Comparison of ENCODE assay signal across 24 cellular contexts in genomic region chr21:45825209-45825602, GRCh38.
DNase-seq lines count a peak whose midpoint lies in the region; ATAC-seq and TF ChIP-seq lines count a peak whose summit lies in the region.
"Had no signal": no experiment of that assay in that cellular context is flagged by ENCODE, and none has a peak within 500 bp of the region (broad histone marks: within the 10 kb centered on the region; RNA-seq: fewer than 3 reads in every experiment).

No MANE protein-coding gene starts in this region.

- intact Hi-C loops in Right ventricle myocardium inferior (cut with DNase I) = loop anchor here (10.0 kb wide), 1 partner anchor 90 kb away; no protein-coding TSS in a partner anchor
- intact Hi-C loops in Right ventricle myocardium superior (cut with DNase I) = loop anchor here (10.0 kb wide), 1 partner anchor 360 kb away; no protein-coding TSS in a partner anchor
- intact Hi-C loops in sigmoid colon (cut with DNase I) = loop anchor here (10.0 kb wide), 1 partner anchor 540 kb away; the partner anchor contains the start of gene POFUT2

- H3K36me3 ChIP-seq in sigmoid colon = no peaks in the 10 kb centered on the region
- no peaks in the 10 kb centered on the region for H3K36me3 ChIP-seq in H7 (replicated peaks; ENCODE audit: control insufficient read depth, insufficient read depth, low read length)
- no peaks in the 10 kb centered on the region for H3K36me3 ChIP-seq in WERI-Rb-1
- H3K36me3 ChIP-seq: HAP-1 had no signal

- no peaks in the 10 kb centered on the region for H3K9me3 ChIP-seq in sigmoid colon
- no peaks in the 10 kb centered on the region for H3K9me3 ChIP-seq in WERI-Rb-1 (ENCODE audit: severe bottlenecking)
- H3K9me3 ChIP-seq: HAP-1 had no signal

- no peak for TF ChIP-seq POLR2A in sigmoid colon (IDR thresholded peaks at IDR 0.05)
- no peak for TF ChIP-seq POLR2A in erythroblast (IDR thresholded peaks at IDR 0.05; ENCODE audit: low read length)

- no peak overlapping the region for H3K27ac ChIP-seq in sigmoid colon
- no peak overlapping the region for H3K27ac ChIP-seq in WERI-Rb-1
- H3K27ac ChIP-seq: GM23248 had no signal

- no peak for TF ChIP-seq EP300 in sigmoid colon (IDR thresholded peaks at IDR 0.05)

- no peak overlapping the region for H3K4me3 ChIP-seq in sigmoid colon
- H3K4me3 ChIP-seq in H7 (ENCODE audit: insufficient read depth, low read depth, low read length) = no peak overlapping the region
- H3K4me3 ChIP-seq in WERI-Rb-1 (ENCODE audit: low read depth, low read length) = no peak overlapping the region
- H3K4me3 ChIP-seq: GM23248, HAP-1, K562 had no signal

- H3K27me3 ChIP-seq in sigmoid colon = peaks cover 0 to 4% (median 0%) of the 10 kb centered on the region in 3 donors
- H3K27me3 ChIP-seq in H7 (ENCODE audit: control insufficient read depth, insufficient read depth, low read length) = no peaks in the 10 kb centered on the region
- H3K27me3 ChIP-seq in WERI-Rb-1 (ENCODE audit: insufficient read depth, low read depth, severe bottlenecking) = no peaks in the 10 kb centered on the region

- ATAC-seq in Right ventricle myocardium inferior = no peak
- ATAC-seq in Right ventricle myocardium superior (ENCODE audit: poor library complexity) = no peak
- ATAC-seq: K562 had no signal

- DNase-seq in Right ventricle myocardium inferior (ENCODE audit: missing footprints) = peak; percentile 60
- no peak for DNase-seq in Right ventricle myocardium superior
- DNase-seq in islet precursor cell = peak; percentile 49
- peak; percentile 51 for DNase-seq in sigmoid colon
- DNase-seq in H7 = no peak
- no peak for DNase-seq in erythroblast (lab: John Stamatoyannopoulos, UW)
- no peak for DNase-seq in NCI-H446 treated with DMSO at 0.1 percent for 48 hours (lab: John Stamatoyannopoulos, UW)
- no peak for DNase-seq in WERI-Rb-1
- DNase-seq: CD4-positive, alpha-beta memory T cell; COR-L47; DMS53; GM23248; HFFc6; Kasumi-1; NCI-H1092 treated with DMSO at 0.1 percent for 48 hours; NCI-H1436; NCI-H187 treated with DMSO at 0.1 percent for 48 hours; NCI-H2171 treated with DMSO at 0.1 percent for 48 hours; NCI-H345; NCI-H524 treated with DMSO at 0.1 percent for 48 hours; NCI-H774; SHP77 had no signal

- 73 to 78% methylated on average over 12 of the region's 12 CpGs for WGBS in sigmoid colon, 2 donors

- H3K4me1 ChIP-seq in sigmoid colon = peaks cover 0 to 4% (median 2%) of the 10 kb centered on the region in 4 donors

- TF ChIP-seq CTCF in sigmoid colon (IDR thresholded peaks at IDR 0.05) (no peak), WERI-Rb-1 (IDR thresholded peaks at IDR 0.05; ENCODE audit: low read depth, low read length) (no peak)

Comparison
In these comparisons a context has a peak if more than half of its experiments do, and no peak if none do; other contexts are left out.
1. DNase-seq: peak in Right ventricle myocardium inferior (single experiment), islet precursor cell (single experiment) and sigmoid colon (single experiment); none in Right ventricle myocardium superior (single experiment), H7 (single experiment), erythroblast (0 of 2), NCI-H446 treated with DMSO at 0.1 percent for 48 hours (single experiment) and WERI-Rb-1 (single experiment).